In genomic region chr20:7985916-7986315, GRCh38 we compare ENCODE assay signal across 27 cellular contexts. TPM values are rescaled to one million over a fixed set of nuclear protein-coding genes. Genes with fewer than 3 reads are reported as not detected.
"Had no signal": no experiment of that assay in that cellular context is flagged by ENCODE, and none has a peak within 500 bp of the region (broad histone marks: within the 10 kb centered on the region; RNA-seq: fewer than 3 reads in every experiment).

No MANE protein-coding gene starts in this region.

- H3K27me3 ChIP-seq: adrenal gland, Peyer's patch had no signal

- H3K27ac ChIP-seq: adrenal gland, KMS-11, Peyer's patch, RWPE1 had no signal

- H3K4me3 ChIP-seq: adrenal gland, Peyer's patch had no signal

- ATAC-seq: activated CD8-positive, alpha-beta T cell treated with anti-CD3 and anti-CD28 coated beads, Interleukin-2, amount 10 ng/mL, durations not matched to agents 7 days and 5 days; WTC11 had no signal

- H3K4me2 ChIP-seq: KMS-11 had no signal

- H3K9ac ChIP-seq: KMS-11 had no signal

- DNase-seq: activated CD4-positive, alpha-beta T cell treated with anti-CD3 and anti-CD28 coated beads for 48 hours; activated CD4-positive, alpha-beta T cell treated with anti-CD3 and anti-CD28 coated beads, Interleukin-2, amount 50 U/mL, for 4 hours; activated CD4-positive, CD25-positive, alpha-beta regulatory T cell treated with anti-CD3 and anti-CD28 coated beads, Interleukin-2, amount 50 U/mL, for 72 hours; activated CD8-positive, alpha-beta memory T cell treated with anti-CD3 and anti-CD28 coated beads, Interleukin-2, amount 50 U/mL, for 48 hours; activated CD8-positive, alpha-beta T cell treated with anti-CD3 and anti-CD28 coated beads, Interleukin-2, amount 10 ng/mL, durations not matched to agents 7 days and 5 days; activated naive CD4-positive, alpha-beta T cell treated with anti-CD3 and anti-CD28 coated beads, Interleukin-2, amount 50 U/mL, for 16 hours; activated naive CD8-positive, alpha-beta T cell treated with anti-CD3 and anti-CD28 coated beads, Interleukin-2, amount 10 ng/mL, durations not matched to agents 7 days and 5 days; activated T-cell treated with anti-CD3 and anti-CD28 coated beads, Interleukin-2, amount 50 U/mL, for 1 hour; adrenal gland; anterior cingulate cortex; caudate nucleus; NCI-H1092; NCI-H1417; NCI-H1930; NCI-H2171 treated with DMSO at 0.1 percent for 48 hours; NCI-H226; NCI-H526; NCI-H774; NK-92 treated with Interleukin-12 subunit alpha and Interleukin-12 subunit beta, amount 100 ng/mL, for 24 hours; Peyer's patch; SHP77 treated with DMSO at 0.1 percent for 48 hours had no signal

- H3K4me1 ChIP-seq: adrenal gland, Peyer's patch had no signal

- H3K9me3 ChIP-seq: adrenal gland, Peyer's patch had no signal

RNA-seq across cellular contexts. Expression of gene HAO1, which starts 45.7 kb away (rescaled TPM):
- total RNA-seq: activated CD8-positive, alpha-beta T cell treated with anti-CD3 and anti-CD28 coated beads, Interleukin-2, amount 10 ng/mL, durations not matched to agents 7 days and 5 days; activated naive CD8-positive, alpha-beta T cell treated with anti-CD3 and anti-CD28 coated beads, Interleukin-2, amount 10 ng/mL, durations not matched to agents 7 days and 5 days; adrenal gland; MCF 10A; NCI-H460; SK-MEL-5; WTC11 had no signal
